In the genomic region with DNA sequence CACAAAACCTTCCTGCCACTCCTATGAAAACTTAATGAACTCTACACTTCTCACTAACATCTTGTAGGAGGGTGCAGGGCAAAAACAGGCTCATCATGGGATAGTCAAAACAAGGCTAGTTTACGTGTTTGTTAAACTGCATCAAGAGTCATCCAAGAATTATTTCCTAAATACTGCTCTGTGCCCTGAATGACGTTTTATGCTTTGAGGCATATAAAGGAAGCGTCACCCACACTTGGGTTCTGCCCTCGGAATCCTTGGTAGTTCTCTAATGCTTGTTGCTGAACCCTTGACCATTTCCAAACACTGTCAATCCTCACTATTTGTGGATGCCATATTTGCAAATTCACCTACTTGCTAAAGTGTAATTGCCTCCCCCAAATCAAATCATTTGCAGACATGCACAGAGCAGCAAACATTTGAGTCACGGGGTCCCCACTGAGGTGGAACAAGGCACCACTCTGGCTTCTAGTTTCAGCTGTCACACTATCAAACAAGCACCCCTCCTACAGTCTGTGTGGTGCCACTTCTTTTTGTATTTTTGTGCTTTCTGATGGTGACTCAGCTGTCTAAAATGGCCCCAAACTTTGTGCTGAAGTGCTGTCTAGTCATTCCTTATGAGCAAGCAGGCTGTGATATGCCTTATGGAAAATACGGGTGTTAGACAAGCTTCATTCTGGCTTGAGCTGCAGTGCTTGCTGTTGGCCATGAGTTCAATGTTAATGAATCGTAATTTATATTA, we compare ENCODE assay signal across 15 cellular contexts. TPM values are rescaled to one million over a fixed set of nuclear protein-coding genes. Genes with fewer than 3 reads are reported as not detected.
DNase-seq lines count a peak whose midpoint lies in the region; ATAC-seq, FAIRE-seq and TF ChIP-seq lines count a peak whose summit lies in the region.
"Had no signal": no experiment of that assay in that cellular context is flagged by ENCODE, and none has a peak within 500 bp of the region (broad histone marks: within the 10 kb centered on the region; RNA-seq: fewer than 3 reads in every experiment).

No MANE protein-coding gene starts in this region.

- no peaks in the 10 kb centered on the region for H3K9me3 Mint-ChIP-seq in nephron

- H3K4me3 Mint-ChIP-seq in nephron = no peak overlapping the region

- peaks cover 7% of the 10 kb centered on the region for H3K36me3 Mint-ChIP-seq in nephron (ENCODE audit: low read depth)

- CTCF ChIA-PET in endothelial cell of umbilical vein (lab: Charles Lee) = interaction anchor here (2.6 kb wide), 1 partner anchor 69 kb away, joined by 8 read pairs; no protein-coding TSS in a partner anchor

- H3K27me3 Mint-ChIP-seq in nephron (ENCODE audit: low read depth) = no peaks in the 10 kb centered on the region

- POLR2A ChIA-PET in endothelial cell of umbilical vein (lab: Charles Lee) = no interaction called here

- H3K79me2 ChIP-seq in endothelial cell of umbilical vein (ENCODE audit: control insufficient read depth, insufficient read depth, low read length) = peaks cover 83% of the 10 kb centered on the region

- no peaks in the 10 kb centered on the region for H3K27me3 ChIP-seq in endothelial cell of umbilical vein (ENCODE audit: control insufficient read depth in 2 of 2, insufficient read depth in 2 of 2, low read length in 2 of 2)
- H3K27me3 ChIP-seq: BE2C, MG63, right lobe of liver, tibial nerve had no signal

- dilution Hi-C loops in endothelial cell of umbilical vein (cut with MboI; ENCODE audit: extremely low pct_ligation_motif_present, low sequenced_read_pairs) = no loop called here

- FAIRE-seq in endothelial cell of umbilical vein (lab: Jason Lieb, UNC) = no peak

- in situ Hi-C loops in ACHN (cut with HindIII; ENCODE audit: low pct_ligation_motif_present, low pct_unique_long_range_greater_than_20kb, low sequenced_read_pairs) = no loop called here

- DNase-seq in ACHN (peak; percentile 37), M059J (ENCODE audit: low read depth) (peak; percentile 72), endothelial cell of umbilical vein (ENCODE audit: low read depth, low spot score) (no peak), NCI-H446 (lab: John Stamatoyannopoulos, UW) (no peak), left lobe of liver (ENCODE audit: low spot score) (no peak), dedifferentiated amniotic fluid mesenchymal stem cell (ENCODE audit: extremely low spot score) (no peak)
- DNase-seq: activated T-cell treated with anti-CD3 and anti-CD28 coated beads for 4 hours, BE2C, MG63, NCI-H446 treated with DMSO at 0.1 percent for 48 hours, right lobe of liver had no signal

- BruUV-seq in endothelial cell of umbilical vein (replicated peaks; lab: Mats Ljungman, UMichigan) = no TSS peak

- no peak for ATAC-seq in HG03571 (IDR thresholded peaks at IDR 0.05; ENCODE audit: unreplicated experiment)
- ATAC-seq in left lobe of liver = no peak

- no peak overlapping the region for H3K4me2 ChIP-seq in endothelial cell of umbilical vein (ENCODE audit: insufficient read depth, low read length)

- H3K9ac ChIP-seq in endothelial cell of umbilical vein (replicated peaks; ENCODE audit: extremely low read depth, insufficient read depth, low read length) = no peak overlapping the region

- no peaks in the 10 kb centered on the region for H4K20me1 ChIP-seq in endothelial cell of umbilical vein (replicated peaks; ENCODE audit: control insufficient read depth, extremely low read depth, insufficient read depth, low read length)

- H3K4me3 ChIP-seq in endothelial cell of umbilical vein (replicated peaks in 1 of 3; ENCODE audit: insufficient read depth in 1 of 3, low read depth in 1 of 3, low read length in 3 of 3) = no peak overlapping the region
- H3K4me3 ChIP-seq: MG63, right lobe of liver, tibial nerve had no signal

- H3K9me1 ChIP-seq in endothelial cell of umbilical vein (replicated peaks; ENCODE audit: control insufficient read depth, extremely low read depth, insufficient read depth, low read length) = no peaks in the 10 kb centered on the region

- no peak for TF ChIP-seq POLR2A in endothelial cell of umbilical vein (IDR thresholded peaks at IDR 0.05; ENCODE audit: low read depth, low read length)

- no peak for TF ChIP-seq CTCF in endothelial cell of umbilical vein (IDR thresholded peaks at IDR 0.05; ENCODE audit: extremely low read depth in 1 of 2, insufficient read depth in 1 of 2, low read depth in 1 of 2, low read length in 2 of 2)
- TF ChIP-seq CTCF in nephron (IDR thresholded peaks at IDR 0.05; ENCODE audit: unreplicated experiment in 3 of 3) = no peak

- no peak overlapping the region for H3K27ac ChIP-seq in endothelial cell of umbilical vein (ENCODE audit: insufficient read depth, low read depth, low read length)
- H3K27ac ChIP-seq: right lobe of liver, VCaP had no signal

- H2AFZ ChIP-seq in endothelial cell of umbilical vein (ENCODE audit: low read depth, low read length) = no peak overlapping the region

- H3K4me1 Mint-ChIP-seq in nephron = peaks cover 61% of the 10 kb centered on the region

- peak overlapping the region; percentile 42 to 96 (median 95) for H3K27ac Mint-ChIP-seq in nephron

- intact Hi-C loops in endothelial cell of umbilical vein (cut with micrococcal nuclease) = no loop called here

- H3K36me3 ChIP-seq in endothelial cell of umbilical vein (ENCODE audit: control insufficient read depth in 2 of 2, extremely low read depth in 1 of 2, insufficient read depth in 2 of 2, low read length in 2 of 2) = peaks cover 2 to 3% of the 10 kb centered on the region in 2 experiments
- H3K36me3 ChIP-seq: BE2C, MG63, right lobe of liver had no signal

- H3K9me3 ChIP-seq in endothelial cell of umbilical vein (replicated peaks; ENCODE audit: control insufficient read depth, insufficient read depth, low read length) = no peaks in the 10 kb centered on the region
- H3K9me3 ChIP-seq: BE2C, MG63, right lobe of liver, tibial nerve had no signal

- peaks cover 48% of the 10 kb centered on the region for H3K4me1 ChIP-seq in endothelial cell of umbilical vein (ENCODE audit: control insufficient read depth, extremely low read depth, insufficient read depth, low read length)
- H3K4me1 ChIP-seq: BE2C, right lobe of liver had no signal

TF ChIP-seq in endothelial cell of umbilical vein, 7 proteins besides CTCF, POLR2A, EP300 and RAD21:
- TF ChIP-seq FOS (IDR thresholded peaks at IDR 0.05; ENCODE audit: borderline replicate concordance, insufficient read depth, low read length) (peak; percentile 29), GATA2 (IDR thresholded peaks at IDR 0.05; ENCODE audit: insufficient read depth, insufficient read length, low read depth, low read length) (no peak), POLR2AphosphoS5 (IDR thresholded peaks at IDR 0.05; ENCODE audit: insufficient read depth, low read depth, low read length) (no peak), EZH2 (IDR thresholded peaks at IDR 0.05; ENCODE audit: borderline replicate concordance, low read depth, low read length, severe bottlenecking) (no peak)
TF ChIP-seq in endothelial cell of umbilical vein: peak in this region for 1.

RNA-seq across cellular contexts. Expression of a gene that starts 15.5 kb away (rescaled TPM):
- 127 and 145 TPM in 2 replicates for total RNA-seq in M059J (2014; rRNA removed; shearing (Covaris generic))
- total RNA-seq in endothelial cell of umbilical vein = 377 and 526 TPM in 2 replicates
- 770 and 1,004 TPM in 2 replicates for polyA plus RNA-seq in endothelial cell of umbilical vein
- polyA plus RNA-seq in endothelial cell of umbilical vein (2011; cell fraction: cytosol; rRNA removed) = 668 and 889 TPM in 2 replicates
- 359 and 408 TPM in 2 replicates for polyA plus RNA-seq in endothelial cell of umbilical vein (2011; cell fraction: nucleus; rRNA removed)
- polyA plus RNA-seq in endothelial cell of umbilical vein (2012) = 431 and 488 TPM in 2 replicates
- polyA minus RNA-seq in endothelial cell of umbilical vein = 262 and 334 TPM in 2 replicates
- polyA minus RNA-seq in endothelial cell of umbilical vein (2011; cell fraction: cytosol; rRNA and poly(A)+ RNA removed) = 3.2 TPM
- 73.2 and 129 TPM in 2 replicates for polyA minus RNA-seq in endothelial cell of umbilical vein (2011; cell fraction: nucleus; rRNA and poly(A)+ RNA removed)
- total RNA-seq in left lobe of liver = 68.7 TPM

Comparison
In these comparisons a context has a peak if more than half of its experiments do, and no peak if none do; other contexts are left out.
1. DNase-seq: peak in ACHN (single experiment) and M059J (single experiment); none in endothelial cell of umbilical vein (single experiment), NCI-H446 (0 of 2), left lobe of liver (single experiment) and dedifferentiated amniotic fluid mesenchymal stem cell (single experiment).